Comparison of ENCODE assay signal across 7 cellular contexts in the genomic region with DNA sequence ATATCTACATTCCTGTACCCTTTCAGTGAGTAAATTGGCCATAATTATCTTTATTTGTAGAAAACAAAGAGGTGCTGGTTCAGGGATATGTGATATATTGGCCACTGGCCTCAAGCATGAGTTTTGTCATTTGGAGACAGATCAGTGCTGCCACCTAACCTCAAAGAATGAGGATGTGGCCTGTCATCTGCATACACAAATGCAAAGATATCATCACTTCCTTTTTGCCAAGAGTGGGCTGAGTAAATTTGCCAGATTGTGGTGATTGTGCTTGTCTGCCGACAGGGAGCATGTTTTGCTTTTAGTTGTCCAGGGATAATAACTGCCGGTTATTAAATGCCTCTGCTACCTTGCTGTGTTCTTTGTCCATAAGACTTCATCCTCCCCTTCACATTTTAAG. TPM values are rescaled to one million over a fixed set of nuclear protein-coding genes. Genes with fewer than 3 reads are reported as not detected.
DNase-seq lines count a peak whose midpoint lies in the region; ATAC-seq lines count a peak whose summit lies in the region.

No MANE protein-coding gene starts in this region.

- H3K4me1 Mint-ChIP-seq in T-helper 2 cell treated with Interferon-gamma antibody and Interleukin-4, amounts not matched to agents 5 μg/mL and 100 μg/mL, for 36 hours (ENCODE audit: low read depth) = peaks cover 15% of the 10 kb centered on the region

- ATAC-seq in GM18499 (IDR thresholded peaks at IDR 0.05; ENCODE audit: insufficient read depth, unreplicated experiment) (peak; percentile 80), HG03469 (IDR thresholded peaks at IDR 0.05; ENCODE audit: unreplicated experiment) (peak; percentile 76)

- no peak overlapping the region for H3K4me3 Mint-ChIP-seq in T-helper 2 cell treated with Interferon-gamma antibody and Interleukin-4, amounts not matched to agents 5 μg/mL and 100 μg/mL, for 36 hours

- no peaks in the 10 kb centered on the region for H3K36me3 Mint-ChIP-seq in T-helper 2 cell treated with Interferon-gamma antibody and Interleukin-4, amounts not matched to agents 5 μg/mL and 100 μg/mL, for 36 hours (ENCODE audit: low read depth)

- H3K4me2 ChIP-seq in mesenchymal stem cell (ENCODE audit: low read length, poor library complexity, severe bottlenecking) = no peak overlapping the region

- no peak overlapping the region for H3K4me3 ChIP-seq in mesenchymal stem cell (ENCODE audit: insufficient read depth in 1 of 2, low read depth in 1 of 2, low read length in 2 of 2)

- no peak overlapping the region for H2AFZ ChIP-seq in mesenchymal stem cell (ENCODE audit: low read depth, low read length)

- H2BK5ac ChIP-seq in mesenchymal stem cell (ENCODE audit: low read depth, low read length, poor library complexity, severe bottlenecking) = no peak overlapping the region

- H3K27me3 ChIP-seq in mesenchymal stem cell (ENCODE audit: control insufficient read depth in 1 of 2, insufficient read depth in 1 of 2, low read length in 2 of 2) = no peaks in the 10 kb centered on the region

- no peak overlapping the region for H2AK5ac ChIP-seq in mesenchymal stem cell (ENCODE audit: low read length, severe bottlenecking)

- no peak overlapping the region for H3K27ac ChIP-seq in mesenchymal stem cell (ENCODE audit: low read length, poor library complexity, severe bottlenecking)

- H3K4me1 ChIP-seq in mesenchymal stem cell (ENCODE audit: control insufficient read depth, insufficient read depth, low read depth, low read length) = no peaks in the 10 kb centered on the region

- peaks cover 6% of the 10 kb centered on the region for H3K9me3 Mint-ChIP-seq in T-helper 2 cell treated with Interferon-gamma antibody and Interleukin-4, amounts not matched to agents 5 μg/mL and 100 μg/mL, for 36 hours

- no peak overlapping the region for H3K4ac ChIP-seq in mesenchymal stem cell (ENCODE audit: low read depth in 1 of 2, low read length in 2 of 2)

- H2BK12ac ChIP-seq in mesenchymal stem cell (ENCODE audit: low read length in 2 of 2) = no peak overlapping the region

- peaks cover 18% of the 10 kb centered on the region for H3K27me3 Mint-ChIP-seq in T-helper 2 cell treated with Interferon-gamma antibody and Interleukin-4, amounts not matched to agents 5 μg/mL and 100 μg/mL, for 36 hours (ENCODE audit: low read depth)

- no peak overlapping the region for H3K23ac ChIP-seq in mesenchymal stem cell (ENCODE audit: low read length in 2 of 2)

- H3K27ac Mint-ChIP-seq in T-helper 2 cell treated with Interferon-gamma antibody and Interleukin-4, amounts not matched to agents 5 μg/mL and 100 μg/mL, for 36 hours = no peak overlapping the region

- peaks cover 4% of the 10 kb centered on the region for H3K9me3 ChIP-seq in mesenchymal stem cell (ENCODE audit: control insufficient read depth, low read length)

- no peak overlapping the region for H3K9ac ChIP-seq in mesenchymal stem cell (ENCODE audit: low read length)

- H2BK15ac ChIP-seq in mesenchymal stem cell (ENCODE audit: low read depth, poor library complexity, severe bottlenecking) = no peak overlapping the region

- no peak overlapping the region for H3K18ac ChIP-seq in mesenchymal stem cell (ENCODE audit: low read depth in 1 of 2, low read length in 2 of 2)

- peak; percentile 31 for DNase-seq in T-helper 2 cell treated with Interferon-gamma antibody and Interleukin-4, amounts not matched to agents 5 μg/mL and 100 μg/mL, for 36 hours (ENCODE audit: low spot score)
- DNase-seq in mesenchymal stem cell (peak; percentile 57), posterior vena cava (ENCODE audit: low spot score) (no peak), mucosa of gallbladder (ENCODE audit: low spot score) (no peak), NCI-H1930 (lab: John Stamatoyannopoulos, UW) (no peak)

- no peak overlapping the region for H4K8ac ChIP-seq in mesenchymal stem cell (ENCODE audit: low read length)

- no peaks in the 10 kb centered on the region for H3K36me3 ChIP-seq in mesenchymal stem cell (ENCODE audit: control insufficient read depth in 1 of 2, insufficient read depth in 2 of 2, low read depth in 1 of 2, low read length in 2 of 2)

- no peak overlapping the region for H3K14ac ChIP-seq in mesenchymal stem cell (ENCODE audit: low read length in 2 of 2)

- H3K79me1 ChIP-seq in mesenchymal stem cell (replicated peaks; ENCODE audit: low read length, poor library complexity, severe bottlenecking) = peaks cover 34% of the 10 kb centered on the region

- no peak overlapping the region for H4K91ac ChIP-seq in mesenchymal stem cell (ENCODE audit: low read length)

- WGBS in mesenchymal stem cell = 20% methylated on average over 1 of the region's 2 CpGs

- no peak overlapping the region for H2BK120ac ChIP-seq in mesenchymal stem cell (ENCODE audit: low read depth, low read length)

- intact Hi-C loops in posterior vena cava (cut with DNase I) = no loop called here

RNA-seq across cellular contexts. Expression of gene WASF3, which starts 44.2 kb away (rescaled TPM):
- polyA plus RNA-seq in mesenchymal stem cell (2013, experiment 1 of 2) = 8.0 TPM
- polyA plus RNA-seq in mesenchymal stem cell (2013, experiment 2 of 2) = 8.0 TPM
- total RNA-seq in posterior vena cava (10 to 100 TPM; 24.7 to 25.6 TPM), mucosa of gallbladder (11.5 TPM)

Comparison
In these comparisons a context has a peak if more than half of its experiments do, and no peak if none do; other contexts are left out.
1. DNase-seq: peak in T-helper 2 cell treated with Interferon-gamma antibody and Interleukin-4, amounts not matched to agents 5 μg/mL and 100 μg/mL, for 36 hours (single experiment) and mesenchymal stem cell (single experiment); none in posterior vena cava (single experiment), mucosa of gallbladder (single experiment) and NCI-H1930 (0 of 2).